In the genomic region with DNA sequence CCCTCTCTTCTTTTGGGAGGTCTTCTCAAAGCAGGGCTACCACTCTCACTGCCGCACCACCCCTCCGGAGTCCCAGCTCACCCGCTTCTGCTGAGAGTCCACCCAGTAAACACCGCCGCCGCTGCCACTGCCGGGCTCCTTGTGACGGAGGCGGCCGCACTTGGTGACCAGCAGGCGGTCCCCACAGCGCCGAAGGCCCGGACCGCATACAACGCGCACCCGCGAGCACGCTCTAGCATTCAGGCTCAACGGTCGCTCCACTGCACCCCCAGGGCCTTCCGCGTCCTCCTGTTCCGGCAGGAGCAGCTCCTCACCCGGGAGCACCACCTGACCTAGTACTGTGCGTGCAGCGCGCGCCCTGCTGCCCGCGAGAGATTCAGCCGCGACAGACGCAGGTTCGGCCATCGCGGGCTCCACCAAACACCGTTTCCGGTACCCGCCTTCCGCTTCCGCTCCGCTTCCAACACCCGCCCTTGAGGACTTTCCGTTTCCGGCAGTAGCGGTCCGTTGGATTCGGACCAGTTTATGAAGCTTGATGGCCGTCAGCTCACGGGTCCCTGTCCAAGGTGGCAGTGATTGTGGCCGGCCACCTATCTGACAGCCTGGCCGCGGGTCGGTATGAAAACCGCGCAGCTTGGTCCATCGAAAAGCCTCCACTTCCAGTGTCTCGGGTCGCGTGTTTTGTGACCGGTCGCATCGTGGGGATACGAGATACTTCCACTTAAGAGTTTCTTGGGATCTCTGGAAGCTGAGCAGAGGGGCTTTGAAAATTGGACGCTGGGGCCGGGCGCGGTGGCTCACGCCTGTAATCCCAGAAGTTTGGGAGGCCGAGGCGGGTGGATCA, we compare ENCODE assay signal across 8 cellular contexts. TPM values are rescaled to one million over a fixed set of nuclear protein-coding genes. Genes with fewer than 3 reads are reported as not detected.
DNase-seq lines count a peak whose midpoint lies in the region; ATAC-seq and TF ChIP-seq lines count a peak whose summit lies in the region.

A gene (minus strand): TSS at position 425 of the 844 bp plus-strand sequence. CDS start 20 bp downstream, at position 405.

- in situ Hi-C loops in mammary epithelial cell (cut with MboI; ENCODE audit: low sequenced_read_pairs in 2 of 2) = loop anchor here in 1 of 2 donors (25.0 kb wide), 3 partner anchors 98 to 298 kb away; a partner anchor contains a TSS

- H3K79me2 ChIP-seq in mammary epithelial cell (ENCODE audit: insufficient read depth, low read length) = peaks cover 55% of the 10 kb centered on the region

- no peak for DNase-seq in AG04449 (ENCODE audit: low read depth, low spot score)
- peak; percentile 84 for DNase-seq in NCI-H2171 treated with DMSO at 0.1 percent for 48 hours (lab: John Stamatoyannopoulos, UW)
- DNase-seq in WERI-Rb-1 = peak; percentile 91
- peak; percentile 92 for DNase-seq in mammary epithelial cell
- DNase-seq in immature natural killer cell = peak; percentile 86 to 88 (median 87)
- peak; percentile 69 to 83 for DNase-seq in stimulated activated CD4-positive, alpha-beta T cell treated with anti-CD3 and anti-CD28 coated beads, Interleukin-12 subunit alpha, Interleukin-12 subunit beta, amount 100 ng/mL, for 24 hours (ENCODE audit: low read depth in 2 of 2)

- TF ChIP-seq CTCF in AG04449 (IDR thresholded peaks at IDR 0.05; ENCODE audit: insufficient read depth, low read length, missing control alignments) (no peak), WERI-Rb-1 (IDR thresholded peaks at IDR 0.05; ENCODE audit: low read depth, low read length) (peak; percentile 26; the same call in 1 of the 2 replicates), mammary epithelial cell (conservative IDR thresholded peaks at IDR 0.05 in 1 of 2, IDR thresholded peaks at IDR 0.05 in 1 of 2; ENCODE audit: extremely low read depth in 1 of 2, insufficient read depth in 1 of 2, low read depth in 1 of 2, low read length in 2 of 2) (peak; percentile 9 to 24)

- CTCF ChIA-PET in AG04449 (lab: Yijun Ruan, JAX) = interaction anchor here (0.7 to 1.9 kb wide), 5 partner anchors 11 to 201 kb away, joined by 3 to 6 read pairs (median 4); no protein-coding TSS in a partner anchor
- CTCF ChIA-PET in mammary epithelial cell (lab: Charles Lee; ENCODE audit: low non-redundant PET) = interaction anchor here (0.6 to 0.7 kb wide), 2 partner anchors 120 to 128 kb away, joined by 3 to 6 read pairs; no protein-coding TSS in a partner anchor

- intact Hi-C loops in mammary epithelial cell (cut with micrococcal nuclease) = loop anchor here (1.0 to 5.0 kb wide), 3 partner anchors 15 to 203 kb away; a partner anchor contains a TSS

- H3K27me3 Mint-ChIP-seq in immature natural killer cell (ENCODE audit: low read depth in 3 of 3) = peaks cover 4 to 16% (median 9%) of the 10 kb centered on the region in 3 donors

- H3K9me3 Mint-ChIP-seq in immature natural killer cell = no peaks in the 10 kb centered on the region

- H3K9me3 ChIP-seq in WERI-Rb-1 (ENCODE audit: severe bottlenecking) = no peaks in the 10 kb centered on the region
- H3K9me3 ChIP-seq in mammary epithelial cell (replicated peaks; ENCODE audit: insufficient read depth, low read length) = no peaks in the 10 kb centered on the region

- peaks cover 0 to 21% (median 13%) of the 10 kb centered on the region in 3 donors for H3K36me3 Mint-ChIP-seq in immature natural killer cell

- H3K4me3 ChIP-seq in AG04449 (ENCODE audit: low read depth, low read length) (peak within 1 kb of the TSS; percentile 99), WERI-Rb-1 (ENCODE audit: low read depth, low read length) (peak within 1 kb of the TSS; percentile 74), mammary epithelial cell (replicated peaks in 1 of 3; ENCODE audit: insufficient read depth in 1 of 3, low read depth in 2 of 3, low read length in 3 of 3) (peak within 1 kb of the TSS; percentile 81 to 97 (median 86))

- dilution Hi-C loops in mammary epithelial cell (cut with HindIII; ENCODE audit: low sequenced_read_pairs) = no loop called here

- no TSS peak for BruUV-seq in mammary epithelial cell (replicated peaks; lab: Mats Ljungman, UMichigan)

- H3K4me1 Mint-ChIP-seq in immature natural killer cell = peaks cover 33 to 51% of the 10 kb centered on the region in 2 donors

- H3K27ac Mint-ChIP-seq in immature natural killer cell = peak within 1 kb of the TSS; percentile 92 to 96 (median 94)

- H3K4me1 ChIP-seq in mammary epithelial cell (ENCODE audit: insufficient read depth, low read length) = peaks cover 11% of the 10 kb centered on the region

- H3K4me3 Mint-ChIP-seq in immature natural killer cell = peak within 1 kb of the TSS; percentile 95 to 98 (median 97)

- POLR2A ChIA-PET in AG04449 (lab: Yijun Ruan, JAX) = interaction anchor here (0.7 to 1.0 kb wide), 2 partner anchors 10 to 16 kb away, joined by 4 to 11 read pairs; a partner anchor contains a TSS

- H4K20me1 ChIP-seq in mammary epithelial cell (ENCODE audit: insufficient read depth, low read length) = no peaks in the 10 kb centered on the region

- peak within 1 kb of the TSS; percentile 96 for H3K4me2 ChIP-seq in mammary epithelial cell (ENCODE audit: insufficient read depth, low read depth, low read length)

- H3K36me3 ChIP-seq in WERI-Rb-1 (peaks cover 40% of the 10 kb centered on the region), mammary epithelial cell (ENCODE audit: insufficient read depth, low read length) (peaks cover 12% of the 10 kb centered on the region)

- peak; percentile 92 for ATAC-seq in GM18867 (IDR thresholded peaks at IDR 0.05; ENCODE audit: unreplicated experiment)
- ATAC-seq in HG03103 (IDR thresholded peaks at IDR 0.05; ENCODE audit: low read depth, unreplicated experiment) = peak; percentile 90

- 0% methylated on average over 11 of the region's 73 CpGs for WGBS in mammary epithelial cell (ENCODE audit: low coverage, missing lambda C conversion rate)

- H2AFZ ChIP-seq in mammary epithelial cell (ENCODE audit: low read depth, low read length) = peak within 1 kb of the TSS; percentile 98

- H3K27me3 ChIP-seq in WERI-Rb-1 (ENCODE audit: insufficient read depth, low read depth, severe bottlenecking) (no peaks in the 10 kb centered on the region), mammary epithelial cell (ENCODE audit: insufficient read depth, low read length) (no peaks in the 10 kb centered on the region)

- H3K9ac ChIP-seq in mammary epithelial cell (ENCODE audit: insufficient read depth, low read length) = peak within 1 kb of the TSS; percentile 71

- peak within 1 kb of the TSS; percentile 82 for H3K27ac ChIP-seq in WERI-Rb-1
- H3K27ac ChIP-seq in mammary epithelial cell (ENCODE audit: insufficient read depth, low read depth, low read length) = peak within 1 kb of the TSS; percentile 60

RNA-seq across cellular contexts. Expression of the gene that starts here (rescaled TPM):
- 10 to 100 TPM; 24.7 to 46.5 TPM for total RNA-seq in mammary epithelial cell
- polyA plus RNA-seq in mammary epithelial cell (37.9 TPM), immature natural killer cell (10 to 100 TPM; 16.5 to 26.2 (median 22.5) TPM)
- polyA minus RNA-seq in mammary epithelial cell = 8.2 TPM
